Comparison of ENCODE assay signal across 1 cellular context in genomic region chr19:48390188-48391099, GRCh38.
TF ChIP-seq lines count a peak whose summit lies in the region.

No MANE protein-coding gene starts in this region.

TF ChIP-seq in SK-N-SH, 30 proteins besides CTCF, POLR2A, EP300 and RAD21 (continued from another document):
- TF ChIP-seq REST (IDR thresholded peaks at IDR 0.05; ENCODE audit: low read depth, low read length), result 0 out of 2 replicates have a peak, but pooled peaks have one; percentile 6
- 0 out of 2 replicates have a peak, but pooled peaks have one; percentile 1 for TF ChIP-seq PBX3 (IDR thresholded peaks at IDR 0.05)
- TF ChIP-seq SIN3A (IDR thresholded peaks at IDR 0.05; ENCODE audit: borderline replicate concordance, low read depth, low read length), result peak; percentile 21; the same call in 1 of the 2 replicates
- no peak for TF ChIP-seq FOSL2 (IDR thresholded peaks at IDR 0.05; ENCODE audit: borderline replicate concordance, low read depth)
- no peak for TF ChIP-seq FOXJ3 (CRISPR knock-in tag; IDR thresholded peaks at IDR 0.05)
- peak; percentile 33; the same call in 1 of the 2 replicates for TF ChIP-seq TAF1 (IDR thresholded peaks at IDR 0.05; ENCODE audit: borderline replicate concordance, low read depth, low read length)
- TF ChIP-seq MXI1 (IDR thresholded peaks at IDR 0.05; ENCODE audit: low read depth, low read length), result peak; percentile 42
- TF ChIP-seq EZH2phosphoT487 (IDR thresholded peaks at IDR 0.05; ENCODE audit: borderline replicate concordance, low read depth), result no peak
